ENCODE assay signal across 12 cellular contexts in genomic region chr21:32562426-32562825, GRCh38. TPM values are rescaled to one million over a fixed set of nuclear protein-coding genes. Genes with fewer than 3 reads are reported as not detected.
DNase-seq lines count a peak whose midpoint lies in the region; ATAC-seq, FAIRE-seq and TF ChIP-seq lines count a peak whose summit lies in the region.
"Had no signal": no experiment of that assay in that cellular context is flagged by ENCODE, and none has a peak within 500 bp of the region (broad histone marks: within the 10 kb centered on the region; RNA-seq: fewer than 3 reads in every experiment).

No MANE protein-coding gene starts in this region.

- TF ChIP-seq CTCF in cardiac fibroblast (IDR thresholded peaks at IDR 0.05; ENCODE audit: low read depth, low read length), result peak; percentile 62
- peak; percentile 63 to 74 (median 68) for TF ChIP-seq CTCF in uterus (IDR thresholded peaks at IDR 0.05)

- TF ChIP-seq POLR2A in uterus (IDR thresholded peaks at IDR 0.05) (no peak), GM12891 (IDR thresholded peaks at IDR 0.05; ENCODE audit: low read depth, low read length) (no peak)

- H3K4me3 Mint-ChIP-seq in activated naive CD8-positive, alpha-beta T cell, result no peak overlapping the region
- no peak overlapping the region for H3K4me3 Mint-ChIP-seq in activated naive CD8-positive, alpha-beta T cell treated with anti-CD3 and anti-CD28 coated beads for 36 hours
- H3K4me3 Mint-ChIP-seq: activated naive CD4-positive, alpha-beta T cell treated with anti-CD3 and anti-CD28 coated beads, Interleukin-2, amount 50 U/mL, for 24 hours; CD4-positive, CD25-positive, alpha-beta regulatory T cell had no signal

- peak overlapping the region; percentile 66 to 79 for H3K27ac ChIP-seq in uterus

- H3K36me3 ChIP-seq in uterus, result no peaks in the 10 kb centered on the region

- ATAC-seq in SK-N-SH treated with all-trans-retinoic acid at 6 μM for 48 hours, result no peak
- no peak for ATAC-seq in HG03469 (IDR thresholded peaks at IDR 0.05; ENCODE audit: unreplicated experiment)

- no peak for FAIRE-seq in GM12891 (lab: Jason Lieb, UNC)
- FAIRE-seq: H54 had no signal

- H3K9me3 Mint-ChIP-seq in activated naive CD8-positive, alpha-beta T cell (ENCODE audit: low read depth), result peaks cover 10% of the 10 kb centered on the region
- peaks cover 10% of the 10 kb centered on the region for H3K9me3 Mint-ChIP-seq in activated naive CD8-positive, alpha-beta T cell treated with anti-CD3 and anti-CD28 coated beads for 36 hours

- H3K4me1 Mint-ChIP-seq in activated naive CD8-positive, alpha-beta T cell (ENCODE audit: low read depth), result peaks cover 9% of the 10 kb centered on the region
- peaks cover 2% of the 10 kb centered on the region for H3K4me1 Mint-ChIP-seq in activated naive CD8-positive, alpha-beta T cell treated with anti-CD3 and anti-CD28 coated beads for 36 hours
- H3K4me1 Mint-ChIP-seq: activated naive CD4-positive, alpha-beta T cell treated with anti-CD3 and anti-CD28 coated beads, Interleukin-2, amount 50 U/mL, for 24 hours had no signal

- peaks cover 14% of the 10 kb centered on the region for H3K36me3 Mint-ChIP-seq in activated naive CD8-positive, alpha-beta T cell
- H3K36me3 Mint-ChIP-seq in activated naive CD8-positive, alpha-beta T cell treated with anti-CD3 and anti-CD28 coated beads for 36 hours, result peaks cover 11% of the 10 kb centered on the region

- H3K27ac Mint-ChIP-seq in activated naive CD8-positive, alpha-beta T cell, result peak overlapping the region; percentile 3
- no peak overlapping the region for H3K27ac Mint-ChIP-seq in activated naive CD8-positive, alpha-beta T cell treated with anti-CD3 and anti-CD28 coated beads for 36 hours
- H3K27ac Mint-ChIP-seq: activated naive CD4-positive, alpha-beta T cell treated with anti-CD3 and anti-CD28 coated beads, Interleukin-2, amount 50 U/mL, for 24 hours; CD4-positive, CD25-positive, alpha-beta regulatory T cell had no signal

- no peaks in the 10 kb centered on the region for H3K4me1 ChIP-seq in uterus

- H3K27me3 ChIP-seq in uterus, result no peaks in the 10 kb centered on the region

- H3K4me3 ChIP-seq in cardiac fibroblast (replicated peaks in 1 of 2; ENCODE audit: low read depth in 2 of 2, low read length in 2 of 2) (no peak overlapping the region), uterus (no peak overlapping the region)

- intact Hi-C loops in uterus (cut with DNase I; ENCODE audit: low total_unique reads), result loop anchor here (10.0 kb wide), 1 partner anchor 158 kb away; no protein-coding TSS in a partner anchor

- H3K27me3 Mint-ChIP-seq in activated naive CD8-positive, alpha-beta T cell, result no peaks in the 10 kb centered on the region
- H3K27me3 Mint-ChIP-seq in activated naive CD8-positive, alpha-beta T cell treated with anti-CD3 and anti-CD28 coated beads for 36 hours, result no peaks in the 10 kb centered on the region
- H3K27me3 Mint-ChIP-seq: activated naive CD4-positive, alpha-beta T cell treated with anti-CD3 and anti-CD28 coated beads, Interleukin-2, amount 50 U/mL, for 24 hours; CD4-positive, CD25-positive, alpha-beta regulatory T cell had no signal

- no peaks in the 10 kb centered on the region for H3K9me3 ChIP-seq in uterus

- no peak for DNase-seq in activated naive CD8-positive, alpha-beta T cell treated with anti-CD3 and anti-CD28 coated beads for 36 hours
- DNase-seq in cardiac fibroblast (ENCODE audit: low read depth in 2 of 2) (peak; percentile 88 to 91), left kidney (ENCODE audit: low read depth, low spot score) (peak; percentile 53), uterus (peak; percentile 70 to 81), GM12891 (ENCODE audit: insufficient read length, low spot score) (no peak)
- DNase-seq: NCI-H69 had no signal

TF ChIP-seq in GM12891, 5 proteins besides CTCF, POLR2A, EP300 and RAD21:
- TF ChIP-seq TAF1 (IDR thresholded peaks at IDR 0.05; ENCODE audit: low read depth, low read length) (no peak), SPI1 (IDR thresholded peaks at IDR 0.05; ENCODE audit: low read depth, low read length) (no peak), POLR2AphosphoS5 (IDR thresholded peaks at IDR 0.05; ENCODE audit: low read depth, low read length) (no peak), PAX5 (IDR thresholded peaks at IDR 0.05; ENCODE audit: insufficient read depth, low read length, severe bottlenecking) (no peak), POU2F2 (IDR thresholded peaks at IDR 0.05; ENCODE audit: low read depth, low read length) (no peak)

TF ChIP-seq in SK-N-SH treated with all-trans-retinoic acid at 6 μM for 48 hours, 23 proteins besides CTCF, POLR2A, EP300 and RAD21 (continues in another document):
- TF ChIP-seq PATZ1 (CRISPR knock-in tag; IDR thresholded peaks at IDR 0.05; ENCODE audit: borderline replicate concordance), result no peak
- no peak for TF ChIP-seq BACH2 (CRISPR knock-in tag; IDR thresholded peaks at IDR 0.05; ENCODE audit: borderline replicate concordance)
- TF ChIP-seq TCF4 (CRISPR knock-in tag; IDR thresholded peaks at IDR 0.05; ENCODE audit: borderline replicate concordance), result no peak
- no peak for TF ChIP-seq ARNTL (CRISPR knock-in tag; IDR thresholded peaks at IDR 0.05; ENCODE audit: borderline replicate concordance, low read depth)
- no peak for TF ChIP-seq ZFP30 (CRISPR knock-in tag; IDR thresholded peaks at IDR 0.05)
- TF ChIP-seq, protein P1, sequence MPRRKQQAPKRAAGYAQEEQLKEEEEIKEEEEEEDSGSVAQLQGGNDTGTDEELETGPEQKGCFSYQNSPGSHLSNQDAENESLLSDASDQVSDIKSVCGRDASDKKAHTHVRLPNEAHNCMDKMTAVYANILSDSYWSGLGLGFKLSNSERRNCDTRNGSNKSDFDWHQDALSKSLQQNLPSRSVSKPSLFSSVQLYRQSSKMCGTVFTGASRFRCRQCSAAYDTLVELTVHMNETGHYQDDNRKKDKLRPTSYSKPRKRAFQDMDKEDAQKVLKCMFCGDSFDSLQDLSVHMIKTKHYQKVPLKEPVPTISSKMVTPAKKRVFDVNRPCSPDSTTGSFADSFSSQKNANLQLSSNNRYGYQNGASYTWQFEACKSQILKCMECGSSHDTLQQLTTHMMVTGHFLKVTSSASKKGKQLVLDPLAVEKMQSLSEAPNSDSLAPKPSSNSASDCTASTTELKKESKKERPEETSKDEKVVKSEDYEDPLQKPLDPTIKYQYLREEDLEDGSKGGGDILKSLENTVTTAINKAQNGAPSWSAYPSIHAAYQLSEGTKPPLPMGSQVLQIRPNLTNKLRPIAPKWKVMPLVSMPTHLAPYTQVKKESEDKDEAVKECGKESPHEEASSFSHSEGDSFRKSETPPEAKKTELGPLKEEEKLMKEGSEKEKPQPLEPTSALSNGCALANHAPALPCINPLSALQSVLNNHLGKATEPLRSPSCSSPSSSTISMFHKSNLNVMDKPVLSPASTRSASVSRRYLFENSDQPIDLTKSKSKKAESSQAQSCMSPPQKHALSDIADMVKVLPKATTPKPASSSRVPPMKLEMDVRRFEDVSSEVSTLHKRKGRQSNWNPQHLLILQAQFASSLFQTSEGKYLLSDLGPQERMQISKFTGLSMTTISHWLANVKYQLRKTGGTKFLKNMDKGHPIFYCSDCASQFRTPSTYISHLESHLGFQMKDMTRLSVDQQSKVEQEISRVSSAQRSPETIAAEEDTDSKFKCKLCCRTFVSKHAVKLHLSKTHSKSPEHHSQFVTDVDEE (CRISPR knock-in tag; IDR thresholded peaks at IDR 0.05), result no peak
- no peak for TF ChIP-seq TOX (CRISPR knock-in tag; IDR thresholded peaks at IDR 0.05; ENCODE audit: borderline replicate concordance)
- TF ChIP-seq ZNF8 (CRISPR knock-in tag; IDR thresholded peaks at IDR 0.05), result no peak
- no peak for TF ChIP-seq SNAI2 (CRISPR knock-in tag; IDR thresholded peaks at IDR 0.05)
- TF ChIP-seq RARB (CRISPR knock-in tag; IDR thresholded peaks at IDR 0.05), result no peak
- TF ChIP-seq, protein P2, sequence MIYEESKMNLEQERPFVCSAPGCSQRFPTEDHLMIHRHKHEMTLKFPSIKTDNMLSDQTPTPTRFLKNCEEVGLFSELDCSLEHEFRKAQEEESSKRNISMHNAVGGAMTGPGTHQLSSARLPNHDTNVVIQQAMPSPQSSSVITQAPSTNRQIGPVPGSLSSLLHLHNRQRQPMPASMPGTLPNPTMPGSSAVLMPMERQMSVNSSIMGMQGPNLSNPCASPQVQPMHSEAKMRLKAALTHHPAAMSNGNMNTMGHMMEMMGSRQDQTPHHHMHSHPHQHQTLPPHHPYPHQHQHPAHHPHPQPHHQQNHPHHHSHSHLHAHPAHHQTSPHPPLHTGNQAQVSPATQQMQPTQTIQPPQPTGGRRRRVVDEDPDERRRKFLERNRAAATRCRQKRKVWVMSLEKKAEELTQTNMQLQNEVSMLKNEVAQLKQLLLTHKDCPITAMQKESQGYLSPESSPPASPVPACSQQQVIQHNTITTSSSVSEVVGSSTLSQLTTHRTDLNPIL (CRISPR knock-in tag; IDR thresholded peaks at IDR 0.05; ENCODE audit: low read depth), result no peak

RNA-seq across cellular contexts. Expression of gene TCP10L, which starts 22.9 kb away (rescaled TPM):
- total RNA-seq in activated naive CD8-positive, alpha-beta T cell treated with anti-CD3 and anti-CD28 coated beads for 36 hours, result under 1 TPM; 0.48 to 0.52 TPM
- 1 to 10 TPM in 2 of 4 donors, not detected in 2; 1.3 to 1.9 TPM for total RNA-seq in uterus
- 0.37 TPM for polyA plus RNA-seq in GM12891 (2012; ENCODE audit: low read depth, missing spikeins)

RNA-seq across cellular contexts. Expression of gene CFAP298, which starts 49.8 kb away (rescaled TPM):
- 10 to 100 TPM; 47.2 to 48.5 TPM for total RNA-seq in activated naive CD8-positive, alpha-beta T cell treated with anti-CD3 and anti-CD28 coated beads for 36 hours
- 10 to 100 TPM in 3 of 4 donors, 1 to 10 TPM in 1; 9.7 to 45.3 (median 27.4) TPM for total RNA-seq in uterus
- 28.1 TPM for polyA plus RNA-seq in GM12891 (2012; ENCODE audit: low read depth, missing spikeins)

Comparison
In these comparisons a context has a peak if more than half of its experiments do, and no peak if none do; other contexts are left out.
1. DNase-seq: peak in cardiac fibroblast (2 of 2), left kidney (single experiment) and uterus (2 of 2); none in activated naive CD8-positive, alpha-beta T cell treated with anti-CD3 and anti-CD28 coated beads for 36 hours (single experiment) and GM12891 (single experiment).